23 cellular contexts compared by ENCODE assay signal in genomic region chr7:132590162-132590561, GRCh38. TPM values are rescaled to one million over a fixed set of nuclear protein-coding genes. Genes with fewer than 3 reads are reported as not detected.
DNase-seq lines count a peak whose midpoint lies in the region; ATAC-seq and TF ChIP-seq lines count a peak whose summit lies in the region.
"Had no signal": no experiment of that assay in that cellular context is flagged by ENCODE, and none has a peak within 500 bp of the region (broad histone marks: within the 10 kb centered on the region; RNA-seq: fewer than 3 reads in every experiment).

No MANE protein-coding gene starts in this region.

- TF ChIP-seq CTCF in PC-3 (conservative IDR thresholded peaks at IDR 0.05; ENCODE audit: low read depth, low read length) (no peak), astrocyte of the spinal cord (IDR thresholded peaks at IDR 0.05; ENCODE audit: low read depth, low read length) (no peak), neural progenitor cell (IDR thresholded peaks at IDR 0.05) (no peak)

- no peak overlapping the region for H3K27ac Mint-ChIP-seq in neural progenitor cell
- H3K27ac Mint-ChIP-seq: GM23338 had no signal

- no peak overlapping the region for H2AFZ ChIP-seq in PC-3 (ENCODE audit: low read length)
- no peak overlapping the region for H2AFZ ChIP-seq in neural progenitor cell (replicated peaks)
- H2AFZ ChIP-seq: GM23338 had no signal

- CTCF ChIA-PET in PC-3 (lab: Charles Lee): no interaction called here

- POLR2A ChIA-PET in PC-3 (lab: Charles Lee; ENCODE audit: unreplicated experiment): no interaction called here

- H3K79me2 ChIP-seq in PC-3 (ENCODE audit: low read length) (no peaks in the 10 kb centered on the region), neural progenitor cell (ENCODE audit: low read depth) (no peaks in the 10 kb centered on the region)

- in situ Hi-C loops in astrocyte of the spinal cord (cut with HindIII; ENCODE audit: low sequenced_read_pairs): no loop called here

- BruUV-seq in PC-3 (replicated peaks; lab: Mats Ljungman, UMichigan): no TSS peak

- H3K36me3 ChIP-seq in PC-3 (ENCODE audit: low read depth, low read length) (no peaks in the 10 kb centered on the region), neural progenitor cell (no peaks in the 10 kb centered on the region)
- H3K36me3 ChIP-seq: SJSA1 had no signal

- no peak overlapping the region for H3K4me3 Mint-ChIP-seq in neural progenitor cell
- H3K4me3 Mint-ChIP-seq: GM23338 had no signal

- H3K4me1 Mint-ChIP-seq in neural progenitor cell: peaks cover 21% of the 10 kb centered on the region

- ATAC-seq in PC-3: no peak
- ATAC-seq in Right ventricle myocardium superior (ENCODE audit: poor library complexity): no peak
- ATAC-seq: GM23338, Right ventricle myocardium inferior had no signal

- H3K9me3 Mint-ChIP-seq in neural progenitor cell: no peaks in the 10 kb centered on the region
- H3K9me3 Mint-ChIP-seq: GM23338 had no signal

- H3K27me3 ChIP-seq in PC-3 (ENCODE audit: low read length) (peaks cover 51% of the 10 kb centered on the region), neural progenitor cell (peaks cover 11% of the 10 kb centered on the region)

- no peaks in the 10 kb centered on the region for H3F3A ChIP-seq in PC-3 (ENCODE audit: low read length, unreplicated experiment)
- peaks cover 4% of the 10 kb centered on the region for H3F3A ChIP-seq in neural progenitor cell (ENCODE audit: low read depth)

- H3K9ac ChIP-seq in PC-3 (ENCODE audit: low read length) (no peak overlapping the region), neural progenitor cell (no peak overlapping the region)

- H3K9me3 ChIP-seq in PC-3 (ENCODE audit: low read length) (no peaks in the 10 kb centered on the region), neural progenitor cell (ENCODE audit: low read depth) (no peaks in the 10 kb centered on the region)
- H3K9me3 ChIP-seq: SJSA1 had no signal

- no peaks in the 10 kb centered on the region for H4K20me1 ChIP-seq in PC-3 (ENCODE audit: low read length)
- no peaks in the 10 kb centered on the region for H4K20me1 ChIP-seq in neural progenitor cell (ENCODE audit: low read depth)

- H3K4me1 ChIP-seq in PC-3 (ENCODE audit: insufficient read depth, low read length) (no peaks in the 10 kb centered on the region), neural progenitor cell (peaks cover 20% of the 10 kb centered on the region)
- H3K4me1 ChIP-seq: SJSA1 had no signal

- intact Hi-C loops in PC-3 (cut with micrococcal nuclease): no loop called here
- intact Hi-C loops in Right ventricle myocardium superior (cut with DNase I): no loop called here

- no peak overlapping the region for H3K27ac ChIP-seq in PC-3 (ENCODE audit: low read length)
- no peak overlapping the region for H3K27ac ChIP-seq in neural progenitor cell
- H3K27ac ChIP-seq: SJSA1 had no signal

- no peak overlapping the region for H3K4me2 ChIP-seq in PC-3 (ENCODE audit: low read length)
- no peak overlapping the region for H3K4me2 ChIP-seq in neural progenitor cell
- H3K4me2 ChIP-seq: GM23338 had no signal

- H3K36me3 Mint-ChIP-seq in neural progenitor cell: no peaks in the 10 kb centered on the region

- H3K4me3 ChIP-seq in PC-3 (ENCODE audit: low read length) (no peak overlapping the region), astrocyte of the spinal cord (ENCODE audit: low read depth, low read length) (no peak overlapping the region), neural progenitor cell (no peak overlapping the region)
- H3K4me3 ChIP-seq: GM23338, SJSA1 had no signal

- H3K9me2 ChIP-seq in PC-3 (replicated peaks; ENCODE audit: low read length): no peaks in the 10 kb centered on the region

- H3K27me3 Mint-ChIP-seq in neural progenitor cell (ENCODE audit: insufficient read depth, low read depth): peaks cover 8% of the 10 kb centered on the region

- DNase-seq in EL: peak; percentile 20
- DNase-seq in PC-3: peak; percentile 6
- peak; percentile 35 for DNase-seq in astrocyte of the spinal cord (ENCODE audit: low read depth, low spot score)
- DNase-seq in neural progenitor cell (ENCODE audit: low spot score): peak; percentile 23
- DNase-seq in effector CD8-positive, alpha-beta T cell (lab: John Stamatoyannopoulos, UW): no peak
- DNase-seq in NCI-H774 (lab: John Stamatoyannopoulos, UW): no peak
- DNase-seq in Right ventricle myocardium superior: no peak
- DNase-seq in LoVo (ENCODE audit: low spot score): no peak
- DNase-seq: Calu3, DMS153, GF-D8, HCEC 1CT, IMR-90, KG1, NCI-H1048, NCI-H1417 treated with DMSO at 0.1 percent for 48 hours, NCI-H1694 treated with DMSO at 0.1 percent for 48 hours, NCI-H2081, NCI-H226, NCI-H510A had no signal

RNA-seq across cellular contexts. Expression of gene PLXNA4, which starts 13.9 kb away (rescaled TPM):
- total RNA-seq in PC-3 (2014; rRNA removed): 1.2 TPM in 2 replicates
- 0.49 and 1.4 TPM in 2 replicates for total RNA-seq in neural progenitor cell (ENCODE audit: low replicate concordance)
- total RNA-seq in Right ventricle myocardium superior: 17.3 TPM
- total RNA-seq: Calu3, SJSA1 had no signal

Comparison
In these comparisons a context has a peak if more than half of its experiments do, and no peak if none do; other contexts are left out.
1. DNase-seq: peak in EL (single experiment), PC-3 (single experiment), astrocyte of the spinal cord (single experiment) and neural progenitor cell (single experiment); none in effector CD8-positive, alpha-beta T cell (single experiment), NCI-H774 (single experiment), Right ventricle myocardium superior (single experiment) and LoVo (single experiment).